In the genomic region with DNA sequence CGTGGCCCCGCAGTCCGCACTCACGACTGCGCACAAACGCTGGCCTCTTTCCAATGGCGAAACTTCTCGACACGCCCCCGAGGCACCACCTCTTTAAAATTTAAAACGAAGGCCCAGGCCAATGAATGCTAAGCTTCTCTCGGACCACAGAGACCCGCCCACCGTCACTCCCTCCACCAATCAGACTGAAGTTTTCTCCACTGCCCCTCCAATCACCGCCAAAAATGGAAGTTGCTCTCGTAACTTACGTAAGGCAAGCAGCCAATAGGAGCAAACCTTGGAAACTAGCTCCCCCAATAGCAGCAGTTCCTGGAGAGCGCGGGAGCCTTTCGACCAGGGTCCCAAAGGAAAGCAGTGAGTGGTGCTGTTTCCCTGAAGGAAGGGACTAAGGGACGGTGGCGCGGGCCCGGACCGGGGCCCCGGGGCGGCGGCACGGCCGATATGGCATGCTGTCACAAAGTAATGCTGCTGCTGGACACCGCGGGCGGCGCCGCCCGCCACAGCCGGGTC, we compare ENCODE assay signal across 8 cellular contexts.
DNase-seq lines count a peak whose midpoint lies in the region; ATAC-seq and TF ChIP-seq lines count a peak whose summit lies in the region.

A gene with protein sequence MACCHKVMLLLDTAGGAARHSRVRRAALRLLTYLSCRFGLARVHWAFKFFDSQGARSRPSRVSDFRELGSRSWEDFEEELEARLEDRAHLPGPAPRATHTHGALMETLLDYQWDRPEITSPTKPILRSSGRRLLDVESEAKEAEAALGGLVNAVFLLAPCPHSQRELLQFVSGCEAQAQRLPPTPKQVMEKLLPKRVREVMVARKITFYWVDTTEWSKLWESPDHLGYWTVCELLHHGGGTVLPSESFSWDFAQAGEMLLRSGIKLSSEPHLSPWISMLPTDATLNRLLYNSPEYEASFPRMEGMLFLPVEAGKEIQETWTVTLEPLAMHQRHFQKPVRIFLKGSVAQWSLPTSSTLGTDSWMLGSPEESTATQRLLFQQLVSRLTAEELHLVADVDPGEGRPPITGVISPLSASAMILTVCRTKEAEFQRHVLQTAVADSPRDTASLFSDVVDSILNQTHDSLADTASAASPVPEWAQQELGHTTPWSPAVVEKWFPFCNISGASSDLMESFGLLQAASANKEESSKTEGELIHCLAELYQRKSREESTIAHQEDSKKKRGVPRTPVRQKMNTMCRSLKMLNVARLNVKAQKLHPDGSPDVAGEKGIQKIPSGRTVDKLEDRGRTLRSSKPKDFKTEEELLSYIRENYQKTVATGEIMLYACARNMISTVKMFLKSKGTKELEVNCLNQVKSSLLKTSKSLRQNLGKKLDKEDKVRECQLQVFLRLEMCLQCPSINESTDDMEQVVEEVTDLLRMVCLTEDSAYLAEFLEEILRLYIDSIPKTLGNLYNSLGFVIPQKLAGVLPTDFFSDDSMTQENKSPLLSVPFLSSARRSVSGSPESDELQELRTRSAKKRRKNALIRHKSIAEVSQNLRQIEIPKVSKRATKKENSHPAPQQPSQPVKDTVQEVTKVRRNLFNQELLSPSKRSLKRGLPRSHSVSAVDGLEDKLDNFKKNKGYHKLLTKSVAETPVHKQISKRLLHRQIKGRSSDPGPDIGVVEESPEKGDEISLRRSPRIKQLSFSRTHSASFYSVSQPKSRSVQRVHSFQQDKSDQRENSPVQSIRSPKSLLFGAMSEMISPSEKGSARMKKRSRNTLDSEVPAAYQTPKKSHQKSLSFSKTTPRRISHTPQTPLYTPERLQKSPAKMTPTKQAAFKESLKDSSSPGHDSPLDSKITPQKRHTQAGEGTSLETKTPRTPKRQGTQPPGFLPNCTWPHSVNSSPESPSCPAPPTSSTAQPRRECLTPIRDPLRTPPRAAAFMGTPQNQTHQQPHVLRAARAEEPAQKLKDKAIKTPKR (N-terminal part only) (plus strand): TSS at position 324 of the 510 bp plus-strand sequence. CDS start 118 bp downstream, at position 442.

- peak within 1 kb of the TSS; percentile 73 to 97 (median 92) for H3K9ac ChIP-seq in BLaER1 treated with 17β-estradiol and CSF1 and Interleukin-3, amounts not matched to agents 10 nM and 100 nM

- H3K9me3 ChIP-seq in BLaER1 treated with 17β-estradiol and CSF1 and Interleukin-3, amounts not matched to agents 10 nM and 100 nM (replicated peaks in 1 of 11): no peaks in the 10 kb centered on the region

- peak within 1 kb of the TSS; percentile 85 to 99 (median 91) for H3K4me3 ChIP-seq in BLaER1 treated with 17β-estradiol and CSF1 and Interleukin-3, amounts not matched to agents 10 nM and 100 nM
- peak within 1 kb of the TSS; percentile 82 for H3K4me3 ChIP-seq in coronary artery

- DNase-seq in NCI-H526 (lab: John Stamatoyannopoulos, UW) (peak; percentile 99), coronary artery (ENCODE audit: low spot score) (peak; percentile 97), left kidney (ENCODE audit: low read depth, low spot score) (peak; percentile 100)
- peak; percentile 92 to 94 for DNase-seq in activated CD4-positive, alpha-beta T cell treated with anti-CD3 and anti-CD28 coated beads for 4 hours
- DNase-seq in stimulated activated CD4-positive, alpha-beta T cell treated with anti-CD3 and anti-CD28 coated beads, Interleukin-1b, Interleukin-23, amount 100 ng/mL, for 48 hours: peak; percentile 96

- H3K4me1 ChIP-seq in BLaER1 treated with 17β-estradiol and CSF1 and Interleukin-3, amounts not matched to agents 10 nM and 100 nM: peaks cover 32 to 49% (median 38%) of the 10 kb centered on the region in 10 experiments

- no peak for TF ChIP-seq CTCF in coronary artery (IDR thresholded peaks at IDR 0.05)

- peaks cover 0 to 34% (median 26%) of the 10 kb centered on the region in 11 experiments; a peak in 15 of 22 replicates for H4K20me1 ChIP-seq in BLaER1 treated with 17β-estradiol and CSF1 and Interleukin-3, amounts not matched to agents 10 nM and 100 nM

- H3K4me2 ChIP-seq in BLaER1 treated with 17β-estradiol and CSF1 and Interleukin-3, amounts not matched to agents 10 nM and 100 nM: peak within 1 kb of the TSS; percentile 81 to 96 (median 93)

- no peaks in the 10 kb centered on the region for H3K27me3 ChIP-seq in BLaER1 treated with 17β-estradiol and CSF1 and Interleukin-3, amounts not matched to agents 10 nM and 100 nM

- H3K27ac ChIP-seq in BLaER1 treated with 17β-estradiol and CSF1 and Interleukin-3, amounts not matched to agents 10 nM and 100 nM: peak within 1 kb of the TSS in 10 of 11 experiments; percentile 27 to 96 (median 93); a peak in 19 of 22 replicates
- no peak within 1 kb of the TSS for H3K27ac ChIP-seq in coronary artery

- ATAC-seq in GM19328 (IDR thresholded peaks at IDR 0.05; ENCODE audit: unreplicated experiment) (peak; percentile 93), HG03469 (IDR thresholded peaks at IDR 0.05; ENCODE audit: unreplicated experiment) (peak; percentile 85)

- peaks cover 0 to 28% (median 22%) of the 10 kb centered on the region in 11 experiments; a peak in 15 of 22 replicates for H3K36me3 ChIP-seq in BLaER1 treated with 17β-estradiol and CSF1 and Interleukin-3, amounts not matched to agents 10 nM and 100 nM

Comparison
In these comparisons a context has a peak if more than half of its experiments do, and no peak if none do; other contexts are left out.
1. H3K27ac ChIP-seq: peak in BLaER1 treated with 17β-estradiol and CSF1 and Interleukin-3, amounts not matched to agents 10 nM and 100 nM (10 of 11); none in coronary artery (0 of 2).
2. Peak in every context shown above with its lines, with median percentiles within 50 percentile points of each other: DNase-seq.